ENCODE assay signal across 1 cellular context in genomic region chr3:184757010-184757651, GRCh38.
TF ChIP-seq lines count a peak whose summit lies in the region.

No MANE protein-coding gene starts in this region.

TF ChIP-seq in endothelial cell of umbilical vein, 7 proteins besides CTCF, POLR2A, EP300 and RAD21:
- TF ChIP-seq, protein P1, sequence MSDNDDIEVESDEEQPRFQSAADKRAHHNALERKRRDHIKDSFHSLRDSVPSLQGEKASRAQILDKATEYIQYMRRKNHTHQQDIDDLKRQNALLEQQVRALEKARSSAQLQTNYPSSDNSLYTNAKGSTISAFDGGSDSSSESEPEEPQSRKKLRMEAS (IDR thresholded peaks at IDR 0.05; ENCODE audit: insufficient read depth, insufficient read length): no peak
